In genomic region chr16:82650804-82651203, GRCh38 we compare ENCODE assay signal across 17 cellular contexts. TPM values are rescaled to one million over a fixed set of nuclear protein-coding genes. Genes with fewer than 3 reads are reported as not detected.
"Had no signal": no experiment of that assay in that cellular context is flagged by ENCODE, and none has a peak within 500 bp of the region (broad histone marks: within the 10 kb centered on the region; RNA-seq: fewer than 3 reads in every experiment).

No MANE protein-coding gene starts in this region.

- H3K9me3 ChIP-seq: heart left ventricle, lower lobe of right lung had no signal

- H3K4me3 Mint-ChIP-seq: dendritic cell treated with granulocyte-macrophage colony-stimulating factor and Interleukin-4, amounts not matched to agents 40 ng/mL and 50 ng/mL, for 4 days; immature natural killer cell; nephron; type B pancreatic cell had no signal

- H3K4me3 ChIP-seq: lower lobe of right lung had no signal

- H3K36me3 ChIP-seq: heart left ventricle, lower lobe of right lung had no signal

- H3K27ac Mint-ChIP-seq: dendritic cell treated with granulocyte-macrophage colony-stimulating factor and Interleukin-4, amounts not matched to agents 40 ng/mL and 50 ng/mL, for 4 days; immature natural killer cell; nephron had no signal

- H3K9me3 Mint-ChIP-seq: activated T-cell treated with anti-CD3 and anti-CD28 coated beads, Interleukin-2, amount 50 U/mL, for 4 hours; dendritic cell treated with granulocyte-macrophage colony-stimulating factor and Interleukin-4, amounts not matched to agents 40 ng/mL and 50 ng/mL, for 4 days; immature natural killer cell; nephron; type B pancreatic cell had no signal

- DNase-seq: activated CD4-positive, alpha-beta T cell treated with anti-CD3 and anti-CD28 coated beads for 48 hours; activated effector memory CD4-positive, alpha-beta T cell treated with anti-CD3 and anti-CD28 coated beads, Interleukin-2, amount 50 U/mL, for 16 hours; activated T-cell treated with anti-CD3 and anti-CD28 coated beads, Interleukin-2, amount 50 U/mL, for 4 hours; aorta; foreskin melanocyte; heart left ventricle; immature natural killer cell; lower lobe of right lung; nucleus accumbens; posterior cingulate gyrus; retina; stimulated activated CD4-positive, alpha-beta T cell treated with anti-CD3 and anti-CD28 coated beads, Interleukin-2, amount 100 ng/mL, for 48 hours; stimulated activated naive CD4-positive, alpha-beta T cell had no signal

- ATAC-seq: activated T-cell treated with anti-CD3 and anti-CD28 coated beads, Interleukin-2, amount 50 U/mL, for 4 hours; heart left ventricle; lower lobe of right lung had no signal

- H3K27me3 ChIP-seq: heart left ventricle had no signal

- H3K36me3 Mint-ChIP-seq: immature natural killer cell, type B pancreatic cell had no signal

- H3K27ac ChIP-seq: epithelial cell of prostate, lower lobe of right lung had no signal

RNA-seq across cellular contexts. Expression of gene CDH13, which starts 24.0 kb away (rescaled TPM):
- total RNA-seq: activated T-cell treated with anti-CD3 and anti-CD28 coated beads, Interleukin-2, amount 50 U/mL, for 4 hours had no signal
- polyA plus RNA-seq: immature natural killer cell had no signal
